13 cellular contexts compared by ENCODE assay signal in genomic region chr2:12727641-12728040, GRCh38. TPM values are rescaled to one million over a fixed set of nuclear protein-coding genes. Genes with fewer than 3 reads are reported as not detected.
A peak's percentile ranks its signal among the peaks of the same experiment; 100 is the strongest.
DNase-seq lines count a peak whose midpoint lies in the region; ATAC-seq and TF ChIP-seq lines count a peak whose summit lies in the region.
"Had no signal": no experiment of that assay in that cellular context is flagged by ENCODE, and none has a peak within 500 bp of the region (broad histone marks: within the 10 kb centered on the region; RNA-seq: fewer than 3 reads in every experiment).

No MANE protein-coding gene starts in this region.

- no peaks in the 10 kb centered on the region for H3K36me3 ChIP-seq in OCI-LY3 (replicated peaks; ENCODE audit: low read depth, low read length)
- peaks cover 44% of the 10 kb centered on the region for H3K36me3 ChIP-seq in brain microvascular endothelial cell (replicated peaks)
- H3K36me3 ChIP-seq in HAP-1 (replicated peaks), result no peaks in the 10 kb centered on the region

- no peak overlapping the region for H2AFZ ChIP-seq in OCI-LY3 (ENCODE audit: low read depth, low read length)

- no peak overlapping the region for H3K4me3 ChIP-seq in OCI-LY3 (ENCODE audit: low read length)
- H3K4me3 ChIP-seq in brain microvascular endothelial cell (ENCODE audit: low read depth, low read length), result no peak overlapping the region
- no peak overlapping the region for H3K4me3 ChIP-seq in HAP-1

- H3K27ac ChIP-seq in OCI-LY3 (ENCODE audit: low read length) (no peak overlapping the region), brain microvascular endothelial cell (peak overlapping the region; percentile 49)

- H3K4me1 Mint-ChIP-seq in progenitor cell of endocrine pancreas (ENCODE audit: low read depth), result peaks cover 14% of the 10 kb centered on the region

- no peak overlapping the region for H3K4me3 Mint-ChIP-seq in progenitor cell of endocrine pancreas (ENCODE audit: low read depth)
- H3K4me3 Mint-ChIP-seq: HFFc6 had no signal

- DNase-seq in activated CD8-positive, alpha-beta memory T cell treated with anti-CD3 and anti-CD28 coated beads for 24 hours, result peak; percentile 56
- no peak for DNase-seq in activated CD8-positive, alpha-beta memory T cell treated with anti-CD3 and anti-CD28 coated beads, Interleukin-2, amount 50 U/mL, for 4 hours
- DNase-seq in brain microvascular endothelial cell (no peak), progenitor cell of endocrine pancreas (ENCODE audit: low spot score, unreplicated experiment) (no peak), HAP-1 (ENCODE audit: low spot score in 2 of 2) (no peak)
- DNase-seq: caudate nucleus, esophagus squamous epithelium, HFFc6, NCI-H1694 treated with DMSO at 0.1 percent for 48 hours, NCI-H526 treated with DMSO at 0.1 percent for 48 hours had no signal

- no peak for ATAC-seq in GM18868 (IDR thresholded peaks at IDR 0.05; ENCODE audit: unreplicated experiment)
- ATAC-seq in HG03442 (IDR thresholded peaks at IDR 0.05; ENCODE audit: unreplicated experiment), result no peak

- H3K4me1 ChIP-seq in OCI-LY3 (ENCODE audit: low read length) (peaks cover 17% of the 10 kb centered on the region), HAP-1 (no peaks in the 10 kb centered on the region)

- in situ Hi-C loops in brain microvascular endothelial cell (cut with HindIII; ENCODE audit: low pct_ligation_motif_present, low sequenced_read_pairs) (no loop called here), HAP-1 (cut with MboI; ENCODE audit: low sequenced_read_pairs) (no loop called here)

- no peaks in the 10 kb centered on the region for H3K79me2 ChIP-seq in OCI-LY3 (ENCODE audit: low read length)

- H3K9me3 Mint-ChIP-seq in progenitor cell of endocrine pancreas (ENCODE audit: low read depth), result no peaks in the 10 kb centered on the region
- H3K9me3 Mint-ChIP-seq: HFFc6 had no signal

- H3K9ac ChIP-seq in OCI-LY3 (ENCODE audit: low read length), result no peak overlapping the region

- H3K4me2 ChIP-seq in OCI-LY3 (ENCODE audit: low read length), result peak overlapping the region; percentile 53

- no peaks in the 10 kb centered on the region for H3K27me3 ChIP-seq in OCI-LY3 (ENCODE audit: low read depth, low read length)
- no peaks in the 10 kb centered on the region for H3K27me3 ChIP-seq in brain microvascular endothelial cell (replicated peaks)
- H3K27me3 ChIP-seq in HAP-1 (ENCODE audit: low read depth), result no peaks in the 10 kb centered on the region
- H3K27me3 ChIP-seq: esophagus squamous epithelium had no signal

- H3K9me3 ChIP-seq in OCI-LY3 (ENCODE audit: insufficient read depth, low read length) (no peaks in the 10 kb centered on the region), HAP-1 (no peaks in the 10 kb centered on the region)
- H3K9me3 ChIP-seq: esophagus squamous epithelium had no signal

- H3K27ac Mint-ChIP-seq in progenitor cell of endocrine pancreas, result peak overlapping the region; percentile 2
- H3K27ac Mint-ChIP-seq: HFFc6 had no signal

- H3K36me3 Mint-ChIP-seq in progenitor cell of endocrine pancreas (ENCODE audit: insufficient read depth), result peaks cover 37% of the 10 kb centered on the region

- no peaks in the 10 kb centered on the region for H4K20me1 ChIP-seq in OCI-LY3 (ENCODE audit: insufficient read depth, low read length)

- TF ChIP-seq CTCF in OCI-LY3 (IDR thresholded peaks at IDR 0.05; ENCODE audit: low read depth, low read length) (no peak), brain microvascular endothelial cell (IDR thresholded peaks at IDR 0.05; ENCODE audit: low read depth, low read length, missing control alignments) (no peak), progenitor cell of endocrine pancreas (IDR thresholded peaks at IDR 0.05; ENCODE audit: unreplicated experiment) (no peak)

- H3K27me3 Mint-ChIP-seq in progenitor cell of endocrine pancreas, result no peaks in the 10 kb centered on the region

RNA-seq across cellular contexts. Expression of gene TRIB2, which starts 10.9 kb away (rescaled TPM):
- total RNA-seq in progenitor cell of endocrine pancreas, result 56.6 and 57.8 TPM in 2 replicates
